ENCODE assay signal across 20 cellular contexts in the genomic region with DNA sequence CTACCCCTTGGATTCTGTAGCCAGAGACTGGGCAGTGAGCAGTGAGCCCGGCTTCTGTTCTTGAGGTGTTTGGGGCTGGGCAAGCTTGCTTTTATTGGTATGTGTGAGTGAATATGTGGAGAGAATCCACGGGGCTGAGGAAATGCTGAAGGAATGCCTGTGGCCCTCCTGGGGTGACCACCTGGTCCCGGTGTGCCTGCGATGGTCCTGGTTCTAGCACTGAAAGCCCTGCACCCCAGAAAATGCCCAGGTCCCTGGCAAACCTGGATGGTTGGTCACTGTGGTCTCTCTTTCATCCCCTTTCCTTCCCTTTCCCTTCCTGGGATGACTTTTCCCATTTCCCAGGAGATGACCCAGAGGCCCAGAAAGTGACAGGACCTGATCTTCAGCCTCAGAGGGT.
DNase-seq lines count a peak whose midpoint lies in the region; ATAC-seq lines count a peak whose summit lies in the region.
"Had no signal": no experiment of that assay in that cellular context is flagged by ENCODE, and none has a peak within 500 bp of the region (broad histone marks: within the 10 kb centered on the region; RNA-seq: fewer than 3 reads in every experiment).

No MANE protein-coding gene starts in this region.

- H3K27ac Mint-ChIP-seq in activated T-cell treated with anti-CD3 and anti-CD28 coated beads, Interleukin-2, amount 50 U/mL, for 24 hours = peak overlapping the region; percentile 23
- H3K27ac Mint-ChIP-seq in dendritic cell treated with granulocyte-macrophage colony-stimulating factor and Interleukin-4, amounts not matched to agents 40 ng/mL and 50 ng/mL, for 4 days = peak overlapping the region; percentile 44
- H3K27ac Mint-ChIP-seq: memory B cell had no signal

- H3K27me3 Mint-ChIP-seq in activated T-cell treated with anti-CD3 and anti-CD28 coated beads, Interleukin-2, amount 50 U/mL, for 24 hours = peaks cover 3% of the 10 kb centered on the region
- H3K27me3 Mint-ChIP-seq in dendritic cell treated with granulocyte-macrophage colony-stimulating factor and Interleukin-4, amounts not matched to agents 40 ng/mL and 50 ng/mL, for 4 days = no peaks in the 10 kb centered on the region

- no peaks in the 10 kb centered on the region for H3K36me3 Mint-ChIP-seq in activated T-cell treated with anti-CD3 and anti-CD28 coated beads, Interleukin-2, amount 50 U/mL, for 24 hours (ENCODE audit: low read depth)
- H3K36me3 Mint-ChIP-seq in dendritic cell treated with granulocyte-macrophage colony-stimulating factor and Interleukin-4, amounts not matched to agents 40 ng/mL and 50 ng/mL, for 4 days (ENCODE audit: low read depth) = peaks cover 58% of the 10 kb centered on the region
- H3K36me3 Mint-ChIP-seq: memory B cell had no signal

- no peak overlapping the region for H3K4me3 Mint-ChIP-seq in activated T-cell treated with anti-CD3 and anti-CD28 coated beads, Interleukin-2, amount 50 U/mL, for 24 hours
- no peak overlapping the region for H3K4me3 Mint-ChIP-seq in dendritic cell treated with granulocyte-macrophage colony-stimulating factor and Interleukin-4, amounts not matched to agents 40 ng/mL and 50 ng/mL, for 4 days
- H3K4me3 Mint-ChIP-seq: memory B cell had no signal

- peaks cover 0 to 9% of the 10 kb centered on the region in 2 donors for H3K36me3 ChIP-seq in stomach smooth muscle (ENCODE audit: control insufficient read depth in 2 of 2, insufficient read depth in 2 of 2, low read length in 2 of 2)
- H3K36me3 ChIP-seq: WERI-Rb-1 had no signal

- no peak overlapping the region for H3K4me3 ChIP-seq in stomach smooth muscle (ENCODE audit: low read length in 2 of 2)
- H3K4me3 ChIP-seq: GM23248, pancreas, PC-9, upper lobe of left lung had no signal

- peak overlapping the region; percentile 18 for H3K27ac ChIP-seq in stomach smooth muscle (ENCODE audit: low read length)
- H3K27ac ChIP-seq: GM23248, pancreas, PC-9, WERI-Rb-1 had no signal

- DNase-seq in activated T-cell treated with anti-CD3 and anti-CD28 coated beads, Interleukin-2, amount 50 U/mL, for 24 hours = no peak
- no peak for DNase-seq in activated T-cell treated with anti-CD3 and anti-CD28 coated beads, Interleukin-2, amount 50 U/mL, for 48 hours
- DNase-seq in NCI-H2029 (lab: John Stamatoyannopoulos, UW) = no peak
- DNase-seq: activated CD8-positive, alpha-beta memory T cell treated with anti-CD3 and anti-CD28 coated beads, Interleukin-2, amount 50 U/mL, for 48 hours; aorta; DMS 273 treated with DMSO at 0.1 percent for 48 hours; GM23248; KG1; NCI-H1694 treated with DMSO at 0.1 percent for 48 hours; NCI-H82; PC-9; stimulated activated CD4-positive, alpha-beta T cell treated with anti-CD3 and anti-CD28 coated beads, Interleukin-1b, Interleukin-23, amount 100 ng/mL, for 48 hours; stimulated activated naive CD4-positive, alpha-beta T cell treated with Interleukin-2 at 50 U/mL for 16 hours; WERI-Rb-1 had no signal

- no peaks in the 10 kb centered on the region for H3K9me3 Mint-ChIP-seq in activated T-cell treated with anti-CD3 and anti-CD28 coated beads, Interleukin-2, amount 50 U/mL, for 24 hours
- H3K9me3 Mint-ChIP-seq in dendritic cell treated with granulocyte-macrophage colony-stimulating factor and Interleukin-4, amounts not matched to agents 40 ng/mL and 50 ng/mL, for 4 days = no peaks in the 10 kb centered on the region
- H3K9me3 Mint-ChIP-seq: memory B cell had no signal

- no peaks in the 10 kb centered on the region for H3K9me3 ChIP-seq in stomach smooth muscle (ENCODE audit: control insufficient read depth in 2 of 2, low read length in 2 of 2)
- H3K9me3 ChIP-seq: pancreas, upper lobe of left lung had no signal

- no peak overlapping the region for H3K9ac ChIP-seq in stomach smooth muscle (ENCODE audit: low read length in 2 of 2)
- H3K9ac ChIP-seq: GM23248 had no signal

- peaks cover 11% of the 10 kb centered on the region for H3K4me1 Mint-ChIP-seq in activated T-cell treated with anti-CD3 and anti-CD28 coated beads, Interleukin-2, amount 50 U/mL, for 24 hours (ENCODE audit: low read depth)
- H3K4me1 Mint-ChIP-seq in dendritic cell treated with granulocyte-macrophage colony-stimulating factor and Interleukin-4, amounts not matched to agents 40 ng/mL and 50 ng/mL, for 4 days (ENCODE audit: low read depth) = peaks cover 56% of the 10 kb centered on the region

- H3K27me3 ChIP-seq in stomach smooth muscle (ENCODE audit: control insufficient read depth in 1 of 2, insufficient read depth in 2 of 2, low read length in 2 of 2) = no peaks in the 10 kb centered on the region
- H3K27me3 ChIP-seq: pancreas, upper lobe of left lung had no signal

- peaks cover 58% of the 10 kb centered on the region for H3K4me1 ChIP-seq in stomach smooth muscle (ENCODE audit: control insufficient read depth, insufficient read depth, low read length)

- ATAC-seq in HG02852 (IDR thresholded peaks at IDR 0.05; ENCODE audit: unreplicated experiment) = no peak
- ATAC-seq: pancreas had no signal

- intact Hi-C loops in dendritic cell treated with granulocyte-macrophage colony-stimulating factor and Interleukin-4, amounts not matched to agents 40 ng/mL and 50 ng/mL, for 4 days (cut with micrococcal nuclease) = no loop called here
